ENCODE assay signal across 22 cellular contexts in genomic region chr1:81838600-81839218, GRCh38. TPM values are rescaled to one million over a fixed set of nuclear protein-coding genes. Genes with fewer than 3 reads are reported as not detected.
DNase-seq lines count a peak whose midpoint lies in the region; ATAC-seq, FAIRE-seq and TF ChIP-seq lines count a peak whose summit lies in the region.
"Had no signal": no experiment of that assay in that cellular context is flagged by ENCODE, and none has a peak within 500 bp of the region (broad histone marks: within the 10 kb centered on the region; RNA-seq: fewer than 3 reads in every experiment).

No MANE protein-coding gene starts in this region.

- H3F3A ChIP-seq in neural progenitor cell (ENCODE audit: low read depth) = peaks cover 34% of the 10 kb centered on the region

- H3K4me1 Mint-ChIP-seq in neural progenitor cell = peaks cover 35% of the 10 kb centered on the region

- H3K27ac ChIP-seq in neural progenitor cell = peak overlapping the region; percentile 19

- ATAC-seq in left lobe of liver = peak; percentile 36
- no peak for ATAC-seq in GM21390 (IDR thresholded peaks at IDR 0.05; ENCODE audit: unreplicated experiment)
- ATAC-seq: HCT116 had no signal

- no peak overlapping the region for H3K27ac Mint-ChIP-seq in neural progenitor cell
- H3K27ac Mint-ChIP-seq: CD4-positive, alpha-beta memory T cell; HFFc6 had no signal

- peaks cover 78% of the 10 kb centered on the region for H4K20me1 ChIP-seq in neural progenitor cell (ENCODE audit: low read depth)

- DNase-seq in H54 (ENCODE audit: insufficient read length, low spot score) (no peak), NCI-H146 (lab: John Stamatoyannopoulos, UW) (peak; percentile 33), left lobe of liver (ENCODE audit: low spot score) (no peak), neural progenitor cell (ENCODE audit: low spot score) (no peak), GM13977 (ENCODE audit: low spot score) (no peak), SK-N-DZ (ENCODE audit: low spot score) (no peak)
- DNase-seq: 8988T; C1 segment of cervical spinal cord; Calu3; CD4-positive, alpha-beta memory T cell; COR-L47; DMS53; DMS79 treated with DMSO at 0.1 percent for 48 hours; GF-D8; GOT3; H7; HFFc6 had no signal

- H3K9ac ChIP-seq in neural progenitor cell = no peak overlapping the region

- peaks cover 14% of the 10 kb centered on the region for H3K36me3 ChIP-seq in neural progenitor cell

- peaks cover 6% of the 10 kb centered on the region for H3K9me3 Mint-ChIP-seq in neural progenitor cell
- H3K9me3 Mint-ChIP-seq: HFFc6 had no signal

- no peak overlapping the region for H3K4me2 ChIP-seq in neural progenitor cell

- no peak overlapping the region for H3K4me3 Mint-ChIP-seq in neural progenitor cell
- H3K4me3 Mint-ChIP-seq: CD4-positive, alpha-beta memory T cell; HFFc6 had no signal

- no peak for TF ChIP-seq POLR2A in H54 (IDR thresholded peaks at IDR 0.05; ENCODE audit: low read depth, low read length)

- no peak for TF ChIP-seq CTCF in neural progenitor cell (IDR thresholded peaks at IDR 0.05)
- TF ChIP-seq CTCF in GM13977 (IDR thresholded peaks at IDR 0.05; ENCODE audit: extremely low read depth, insufficient read depth, missing control alignments) = no peak

- H3K79me2 ChIP-seq in neural progenitor cell (ENCODE audit: low read depth) = peaks cover 99% of the 10 kb centered on the region

- peak; percentile 58 for FAIRE-seq in H54 (lab: Jason Lieb, UNC)
- FAIRE-seq: GM12891, GM19239 had no signal

- H2AFZ ChIP-seq in neural progenitor cell (replicated peaks) = no peak overlapping the region

- in situ Hi-C loops in GM13977 (cut with MboI; ENCODE audit: low pct_unique_long_range_greater_than_20kb, low sequenced_read_pairs, unreplicated experiment) = no loop called here

- H3K36me3 Mint-ChIP-seq in neural progenitor cell = peaks cover 26% of the 10 kb centered on the region
- H3K36me3 Mint-ChIP-seq: CD4-positive, alpha-beta memory T cell had no signal

- H3K9me3 ChIP-seq in neural progenitor cell (ENCODE audit: low read depth) = no peaks in the 10 kb centered on the region

- peaks cover 29% of the 10 kb centered on the region for H3K4me1 ChIP-seq in neural progenitor cell

- H3K27me3 ChIP-seq in neural progenitor cell = no peaks in the 10 kb centered on the region

- H3K4me3 ChIP-seq in neural progenitor cell = no peak overlapping the region

- peaks cover 4% of the 10 kb centered on the region for H3K27me3 Mint-ChIP-seq in neural progenitor cell (ENCODE audit: insufficient read depth, low read depth)
- H3K27me3 Mint-ChIP-seq: CD4-positive, alpha-beta memory T cell had no signal

RNA-seq across cellular contexts. Expression of gene ADGRL2, which starts 38.0 kb away (rescaled TPM):
- total RNA-seq in left lobe of liver (36.5 TPM), neural progenitor cell (ENCODE audit: low replicate concordance) (201 and 270 TPM in 2 replicates)
- polyA plus RNA-seq in SK-N-DZ (2014; cell fraction: cytosol; rRNA removed) = 49.2 and 55.7 TPM in 2 replicates
- polyA plus RNA-seq in SK-N-DZ (2014; cell fraction: nucleus; rRNA removed) = 36.8 and 47.0 TPM in 2 replicates
- total RNA-seq: CD4-positive, alpha-beta memory T cell; G401 had no signal
- polyA plus RNA-seq: CD4-positive, alpha-beta memory T cell had no signal
